In genomic region chr1:40160806-40161124, GRCh38 we compare ENCODE assay signal across 1 cellular context.
TF ChIP-seq lines count a peak whose summit lies in the region.

No MANE protein-coding gene starts in this region.

TF ChIP-seq in SK-N-SH, 30 proteins besides CTCF, POLR2A, EP300 and RAD21 (continued from another document):
- TF ChIP-seq, protein P1, sequence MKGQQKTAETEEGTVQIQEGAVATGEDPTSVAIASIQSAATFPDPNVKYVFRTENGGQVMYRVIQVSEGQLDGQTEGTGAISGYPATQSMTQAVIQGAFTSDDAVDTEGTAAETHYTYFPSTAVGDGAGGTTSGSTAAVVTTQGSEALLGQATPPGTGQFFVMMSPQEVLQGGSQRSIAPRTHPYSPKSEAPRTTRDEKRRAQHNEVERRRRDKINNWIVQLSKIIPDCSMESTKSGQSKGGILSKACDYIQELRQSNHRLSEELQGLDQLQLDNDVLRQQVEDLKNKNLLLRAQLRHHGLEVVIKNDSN (IDR thresholded peaks at IDR 0.05; ENCODE audit: borderline replicate concordance, low read depth): no peak
- TF ChIP-seq ZBTB33 (IDR thresholded peaks at IDR 0.05; ENCODE audit: borderline replicate concordance, low read depth) (no peak), RXRA (IDR thresholded peaks at IDR 0.05; ENCODE audit: borderline replicate concordance, low read depth) (no peak), REST (IDR thresholded peaks at IDR 0.05; ENCODE audit: low read depth, low read length) (no peak), YY1 (IDR thresholded peaks at IDR 0.05; ENCODE audit: low read depth) (no peak), ELF1 (IDR thresholded peaks at IDR 0.05) (no peak), FOXJ3 (CRISPR knock-in tag; IDR thresholded peaks at IDR 0.05) (no peak), CHD2 (IDR thresholded peaks at IDR 0.05; ENCODE audit: low read length, partially characterized antibody) (no peak), SIN3A (IDR thresholded peaks at IDR 0.05; ENCODE audit: borderline replicate concordance, low read depth, low read length) (no peak), GABPA (IDR thresholded peaks at IDR 0.05; ENCODE audit: low read depth) (no peak)
- TF ChIP-seq, protein P2, sequence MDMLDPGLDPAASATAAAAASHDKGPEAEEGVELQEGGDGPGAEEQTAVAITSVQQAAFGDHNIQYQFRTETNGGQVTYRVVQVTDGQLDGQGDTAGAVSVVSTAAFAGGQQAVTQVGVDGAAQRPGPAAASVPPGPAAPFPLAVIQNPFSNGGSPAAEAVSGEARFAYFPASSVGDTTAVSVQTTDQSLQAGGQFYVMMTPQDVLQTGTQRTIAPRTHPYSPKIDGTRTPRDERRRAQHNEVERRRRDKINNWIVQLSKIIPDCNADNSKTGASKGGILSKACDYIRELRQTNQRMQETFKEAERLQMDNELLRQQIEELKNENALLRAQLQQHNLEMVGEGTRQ (IDR thresholded peaks at IDR 0.05; ENCODE audit: borderline replicate concordance, low read depth, low read length): no peak
